In genomic region chr9:6443661-6444060, GRCh38 we compare ENCODE assay signal across 25 cellular contexts. TPM values are rescaled to one million over a fixed set of nuclear protein-coding genes. Genes with fewer than 3 reads are reported as not detected.
DNase-seq lines count a peak whose midpoint lies in the region; ATAC-seq and TF ChIP-seq lines count a peak whose summit lies in the region.
"Had no signal": no experiment of that assay in that cellular context is flagged by ENCODE, and none has a peak within 500 bp of the region (broad histone marks: within the 10 kb centered on the region; RNA-seq: fewer than 3 reads in every experiment).

No MANE protein-coding gene starts in this region.

- H3K4me3 Mint-ChIP-seq in activated T-cell treated with anti-CD3 and anti-CD28 coated beads, Interleukin-2, amount 50 U/mL, for 24 hours = no peak overlapping the region
- peak overlapping the region; percentile 35 for H3K4me3 Mint-ChIP-seq in CD4-positive, alpha-beta T cell
- no peak overlapping the region for H3K4me3 Mint-ChIP-seq in osteocyte (ENCODE audit: unreplicated experiment)
- H3K4me3 Mint-ChIP-seq: neural crest cell, type B pancreatic cell had no signal

- no peak for DNase-seq in activated T-cell treated with anti-CD3 and anti-CD28 coated beads, Interleukin-2, amount 50 U/mL, for 24 hours
- no peak for DNase-seq in activated T-cell treated with anti-CD3 and anti-CD28 coated beads, Interleukin-2, amount 50 U/mL, for 1 hour
- no peak for DNase-seq in CD4-positive, alpha-beta T cell
- DNase-seq in adipocyte (ENCODE audit: low read depth) = peak; percentile 38
- DNase-seq in osteocyte (ENCODE audit: extremely low spot score, unreplicated experiment) = no peak
- DNase-seq in thyroid gland = no peak
- no peak for DNase-seq in uterus
- no peak for DNase-seq in NCI-H526 (lab: John Stamatoyannopoulos, UW)
- DNase-seq: activated CD8-positive, alpha-beta memory T cell treated with anti-CD3 and anti-CD28 coated beads, Interleukin-2, amount 50 U/mL, for 4 hours; activated gamma-delta T cell; amniotic stem cell; CD4-positive, alpha-beta memory T cell; effector memory CD4-positive, alpha-beta T cell; GOT3; hypothalamus; left ventricle myocardium superior; NCI-H2081; NCI-H345 had no signal

- H3K36me3 ChIP-seq in adipocyte (ENCODE audit: control insufficient read depth, insufficient read depth, low read length, severe bottlenecking) = no peaks in the 10 kb centered on the region
- H3K36me3 ChIP-seq in thyroid gland = no peaks in the 10 kb centered on the region
- H3K36me3 ChIP-seq in uterus = no peaks in the 10 kb centered on the region
- H3K36me3 ChIP-seq: gastroesophageal sphincter had no signal

- no peak overlapping the region for H3K27ac ChIP-seq in CD4-positive, alpha-beta T cell (ENCODE audit: low read depth, low read length)
- H3K27ac ChIP-seq in thyroid gland = no peak overlapping the region
- H3K27ac ChIP-seq in uterus = no peak overlapping the region
- H3K27ac ChIP-seq: SK-N-MC, VCaP had no signal

- POLR2A ChIA-PET in CD4-positive, alpha-beta T cell (lab: Charles Lee) = no interaction called here

- H3K4me3 ChIP-seq in adipocyte (ENCODE audit: low read length) (no peak overlapping the region), thyroid gland (replicated peaks in 1 of 3) (no peak overlapping the region), uterus (no peak overlapping the region)
- H3K4me3 ChIP-seq: gastroesophageal sphincter, SK-N-MC had no signal

- no peaks in the 10 kb centered on the region for H3K9me3 Mint-ChIP-seq in activated T-cell treated with anti-CD3 and anti-CD28 coated beads, Interleukin-2, amount 50 U/mL, for 24 hours
- no peaks in the 10 kb centered on the region for H3K9me3 Mint-ChIP-seq in CD4-positive, alpha-beta T cell
- H3K9me3 Mint-ChIP-seq in osteocyte (ENCODE audit: unreplicated experiment) = no peaks in the 10 kb centered on the region
- H3K9me3 Mint-ChIP-seq: CD4-positive, alpha-beta memory T cell; neural crest cell; type B pancreatic cell had no signal

- intact Hi-C loops in CD4-positive, alpha-beta T cell (cut with DNase I, micrococcal nuclease) = no loop called here
- intact Hi-C loops in thyroid gland (cut with DNase I) (no loop called here), uterus (cut with DNase I; ENCODE audit: low total_unique reads) (no loop called here)

- H3K4me1 ChIP-seq in adipocyte (ENCODE audit: control insufficient read depth, insufficient read depth, low read length) (peaks cover 16% of the 10 kb centered on the region), thyroid gland (peaks cover 11 to 30% of the 10 kb centered on the region in 2 donors), uterus (peaks cover 0 to 5% of the 10 kb centered on the region in 2 donors)

- no peaks in the 10 kb centered on the region for H3K27me3 ChIP-seq in CD4-positive, alpha-beta T cell (ENCODE audit: control insufficient read depth, insufficient read depth, low read length)
- no peaks in the 10 kb centered on the region for H3K27me3 ChIP-seq in adipocyte (replicated peaks; ENCODE audit: control insufficient read depth, insufficient read depth, low read length)
- no peaks in the 10 kb centered on the region for H3K27me3 ChIP-seq in thyroid gland
- no peaks in the 10 kb centered on the region for H3K27me3 ChIP-seq in uterus
- H3K27me3 ChIP-seq: gastroesophageal sphincter had no signal

- TF ChIP-seq POLR2A in thyroid gland (IDR thresholded peaks at IDR 0.05) = no peak
- TF ChIP-seq POLR2A in uterus (IDR thresholded peaks at IDR 0.05) = no peak

- CTCF ChIA-PET in CD4-positive, alpha-beta T cell (lab: Charles Lee) = no interaction called here

- peaks cover 77% of the 10 kb centered on the region for H3K4me1 Mint-ChIP-seq in activated T-cell treated with anti-CD3 and anti-CD28 coated beads, Interleukin-2, amount 50 U/mL, for 24 hours (ENCODE audit: low read depth)
- peaks cover 79% of the 10 kb centered on the region for H3K4me1 Mint-ChIP-seq in CD4-positive, alpha-beta T cell (ENCODE audit: low read depth)
- H3K4me1 Mint-ChIP-seq in osteocyte (ENCODE audit: unreplicated experiment) = peaks cover 40% of the 10 kb centered on the region
- H3K4me1 Mint-ChIP-seq: neural crest cell had no signal

- no peaks in the 10 kb centered on the region for H3K9me3 ChIP-seq in CD4-positive, alpha-beta T cell (ENCODE audit: control insufficient read depth, low read length)
- no peaks in the 10 kb centered on the region for H3K9me3 ChIP-seq in adipocyte (ENCODE audit: control insufficient read depth, low read length)
- H3K9me3 ChIP-seq in thyroid gland = no peaks in the 10 kb centered on the region
- no peaks in the 10 kb centered on the region for H3K9me3 ChIP-seq in uterus
- H3K9me3 ChIP-seq: gastroesophageal sphincter had no signal

- peaks cover 88% of the 10 kb centered on the region for H3K36me3 Mint-ChIP-seq in activated T-cell treated with anti-CD3 and anti-CD28 coated beads, Interleukin-2, amount 50 U/mL, for 24 hours (ENCODE audit: low read depth)
- peaks cover 52% of the 10 kb centered on the region for H3K36me3 Mint-ChIP-seq in CD4-positive, alpha-beta T cell (ENCODE audit: low read depth)
- H3K36me3 Mint-ChIP-seq in osteocyte (ENCODE audit: unreplicated experiment) = peaks cover 14% of the 10 kb centered on the region

- WGBS in thyroid gland, 2 donors = 24% methylated on average over 1 of the region's 1 CpG

- H3K27me3 Mint-ChIP-seq in activated T-cell treated with anti-CD3 and anti-CD28 coated beads, Interleukin-2, amount 50 U/mL, for 24 hours = no peaks in the 10 kb centered on the region
- H3K27me3 Mint-ChIP-seq in CD4-positive, alpha-beta T cell = no peaks in the 10 kb centered on the region
- no peaks in the 10 kb centered on the region for H3K27me3 Mint-ChIP-seq in osteocyte (ENCODE audit: unreplicated experiment)
- H3K27me3 Mint-ChIP-seq: CD4-positive, alpha-beta memory T cell; type B pancreatic cell had no signal

- H3K27ac Mint-ChIP-seq in activated T-cell treated with anti-CD3 and anti-CD28 coated beads, Interleukin-2, amount 50 U/mL, for 24 hours = peak overlapping the region; percentile 14
- no peak overlapping the region for H3K27ac Mint-ChIP-seq in CD4-positive, alpha-beta T cell
- H3K27ac Mint-ChIP-seq in osteocyte (ENCODE audit: unreplicated experiment) = peak overlapping the region; percentile 74
- H3K27ac Mint-ChIP-seq: type B pancreatic cell had no signal

- H3K9ac ChIP-seq in adipocyte (ENCODE audit: low read length) = no peak overlapping the region

- no peak for ATAC-seq in CD4-positive, alpha-beta T cell (ENCODE audit: poor library complexity)
- ATAC-seq: esophagus mucosa, gastroesophageal sphincter, left ventricle myocardium superior, sciatic nerve had no signal

- TF ChIP-seq CTCF in CD4-positive, alpha-beta T cell (IDR thresholded peaks at IDR 0.05) = no peak
- TF ChIP-seq CTCF in osteocyte (IDR thresholded peaks at IDR 0.05) (no peak), thyroid gland (IDR thresholded peaks at IDR 0.05) (no peak), uterus (IDR thresholded peaks at IDR 0.05) (no peak)

RNA-seq across cellular contexts. Expression of gene UHRF2, which starts 30.7 kb away (rescaled TPM):
- total RNA-seq in CD4-positive, alpha-beta T cell = 100 to 1,000 TPM; 141 to 149 TPM
- total RNA-seq in osteocyte (66.7 and 69.6 TPM in 2 replicates), thyroid gland (100 to 1,000 TPM in 1 of 4 donors, 10 to 100 TPM in 3; 44.4 to 103 (median 74.8) TPM), uterus (100 to 1,000 TPM in 1 of 4 donors, 10 to 100 TPM in 3; 40.7 to 107 (median 63.1) TPM)
